27 cellular contexts compared by ENCODE assay signal in the genomic region with DNA sequence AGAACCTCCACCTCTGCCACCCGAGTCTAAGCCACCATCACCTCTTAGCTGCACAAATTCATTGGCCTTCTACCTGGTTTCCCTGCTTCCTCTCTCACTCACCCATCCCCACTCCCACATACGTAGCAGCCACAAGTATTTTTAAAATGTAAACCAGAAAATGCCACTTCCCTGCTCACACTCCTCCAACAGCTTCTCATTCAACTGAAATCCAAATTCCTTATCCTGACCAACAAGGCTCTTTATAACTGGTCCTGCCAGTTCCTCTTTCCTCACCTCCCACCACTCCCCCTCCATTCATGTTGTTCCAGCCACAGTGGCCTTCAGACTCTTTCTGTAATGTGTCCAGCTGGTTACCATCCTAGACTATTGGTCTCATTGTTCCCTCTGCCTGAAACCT. TPM values are rescaled to one million over a fixed set of nuclear protein-coding genes. Genes with fewer than 3 reads are reported as not detected.
"Had no signal": no experiment of that assay in that cellular context is flagged by ENCODE, and none has a peak within 500 bp of the region (broad histone marks: within the 10 kb centered on the region; RNA-seq: fewer than 3 reads in every experiment).

No MANE protein-coding gene starts in this region.

- H3K9me3 Mint-ChIP-seq: activated CD4-positive, alpha-beta memory T cell treated with anti-CD3 and anti-CD28 coated beads, Interleukin-2, amount 10 ng/mL, durations not matched to agents 7 days and 5 days; activated CD4-positive, alpha-beta T cell treated with anti-CD3 and anti-CD28 coated beads, Interleukin-2, amount 10 ng/mL, durations not matched to agents 7 days and 5 days; activated naive CD4-positive, alpha-beta T cell treated with anti-CD3 and anti-CD28 coated beads, Interleukin-2, amount 50 U/mL, for 24 hours; activated naive CD8-positive, alpha-beta T cell treated with anti-CD3 and anti-CD28 coated beads, Interleukin-2, amount 50 U/mL, for 24 hours; activated T-cell treated with anti-CD3 and anti-CD28 coated beads, Interleukin-2, amount 50 U/mL, for 24 hours; endodermal cell; mesothelial cell of epicardium; nephron progenitor cell; stimulated activated effector memory CD8-positive, alpha-beta T cell treated with anti-CD3 and anti-CD28 coated beads, Interleukin-12 subunit alpha, Interleukin-12 subunit beta, amount 100 ng/mL, for 72 hours; T-helper 1 cell treated with Interleukin-12 subunit alpha and Interleukin-12 subunit beta and Interleukin-4 antibody, amounts not matched to agents 30 μg/mL and 1 μg/mL, for 36 hours had no signal

- DNase-seq: activated CD4-positive, alpha-beta memory T cell treated with anti-CD3 and anti-CD28 coated beads, Interleukin-2, amount 10 ng/mL, durations not matched to agents 7 days and 5 days; activated CD4-positive, alpha-beta T cell treated with anti-CD3 and anti-CD28 coated beads, Interleukin-2, amount 10 ng/mL, durations not matched to agents 7 days and 5 days; activated CD4-positive, CD25-positive, alpha-beta regulatory T cell treated with anti-CD3 and anti-CD28 coated beads, Interleukin-2, amount 50 U/mL, for 72 hours; activated CD8-positive, alpha-beta memory T cell treated with anti-CD3 and anti-CD28 coated beads, Interleukin-2, amount 50 U/mL, for 48 hours; activated gamma-delta T cell; activated naive CD8-positive, alpha-beta T cell treated with anti-CD3 and anti-CD28 coated beads, Interleukin-2, amount 50 U/mL, for 24 hours; activated T-cell treated with anti-CD3 and anti-CD28 coated beads, Interleukin-2, amount 50 U/mL, for 24 hours; body of pancreas; caudate nucleus; endodermal cell; esophagus squamous epithelium; left ventricle myocardium inferior; naive B cell; nephron progenitor cell; ovary; right lobe of liver; stimulated activated CD4-positive, alpha-beta T cell treated with anti-CD3 and anti-CD28 coated beads, Interleukin-4, amount 100 ng/mL, for 24 hours; stimulated activated naive CD8-positive, alpha-beta T cell treated with anti-CD3 and anti-CD28 coated beads, Interleukin-15, amount 100 ng/mL, for 72 hours; substantia nigra; T-helper 9 cell had no signal

- H3K36me3 ChIP-seq: esophagus squamous epithelium, left ventricle myocardium inferior, ovary, right lobe of liver had no signal

- H3K4me3 ChIP-seq: body of pancreas, esophagus squamous epithelium, left ventricle myocardium inferior, lung, ovary, right lobe of liver, skin epidermis had no signal

- ATAC-seq: activated naive CD8-positive, alpha-beta T cell treated with anti-CD3 and anti-CD28 coated beads, Interleukin-2, amount 50 U/mL, for 24 hours; body of pancreas; right lobe of liver; stimulated activated effector memory CD8-positive, alpha-beta T cell treated with anti-CD3 and anti-CD28 coated beads, Interleukin-12 subunit alpha, Interleukin-12 subunit beta, amount 100 ng/mL, for 72 hours; stimulated activated naive CD8-positive, alpha-beta T cell treated with anti-CD3 and anti-CD28 coated beads, Interleukin-15, amount 100 ng/mL, for 72 hours had no signal

- H3K9me3 ChIP-seq: body of pancreas, esophagus squamous epithelium, left ventricle myocardium inferior, ovary, right lobe of liver had no signal

- H3K27ac ChIP-seq: body of pancreas, esophagus squamous epithelium, left ventricle myocardium inferior, ovary, right lobe of liver, skin epidermis had no signal

- H3K27ac Mint-ChIP-seq: activated CD4-positive, alpha-beta memory T cell treated with anti-CD3 and anti-CD28 coated beads, Interleukin-2, amount 10 ng/mL, durations not matched to agents 7 days and 5 days; activated CD4-positive, alpha-beta T cell treated with anti-CD3 and anti-CD28 coated beads, Interleukin-2, amount 10 ng/mL, durations not matched to agents 7 days and 5 days; activated naive CD4-positive, alpha-beta T cell treated with anti-CD3 and anti-CD28 coated beads, Interleukin-2, amount 50 U/mL, for 24 hours; activated naive CD8-positive, alpha-beta T cell treated with anti-CD3 and anti-CD28 coated beads, Interleukin-2, amount 50 U/mL, for 24 hours; activated T-cell treated with anti-CD3 and anti-CD28 coated beads, Interleukin-2, amount 50 U/mL, for 24 hours; endodermal cell; mesothelial cell of epicardium; naive B cell; nephron progenitor cell; progenitor cell of endocrine pancreas; stimulated activated effector memory CD8-positive, alpha-beta T cell treated with anti-CD3 and anti-CD28 coated beads, Interleukin-12 subunit alpha, Interleukin-12 subunit beta, amount 100 ng/mL, for 72 hours; stimulated activated naive CD8-positive, alpha-beta T cell treated with anti-CD3 and anti-CD28 coated beads, Interleukin-15, amount 100 ng/mL, for 72 hours; T-helper 1 cell treated with Interleukin-12 subunit alpha and Interleukin-12 subunit beta and Interleukin-4 antibody, amounts not matched to agents 30 μg/mL and 1 μg/mL, for 36 hours had no signal

- H3K36me3 Mint-ChIP-seq: activated naive CD4-positive, alpha-beta T cell treated with anti-CD3 and anti-CD28 coated beads, Interleukin-2, amount 50 U/mL, for 24 hours; mesothelial cell of epicardium; naive B cell; stimulated activated effector memory CD8-positive, alpha-beta T cell treated with anti-CD3 and anti-CD28 coated beads, Interleukin-12 subunit alpha, Interleukin-12 subunit beta, amount 100 ng/mL, for 72 hours had no signal

- H3K4me1 ChIP-seq: esophagus squamous epithelium, left ventricle myocardium inferior, right lobe of liver had no signal

- H3K4me1 Mint-ChIP-seq: activated CD4-positive, alpha-beta memory T cell treated with anti-CD3 and anti-CD28 coated beads, Interleukin-2, amount 10 ng/mL, durations not matched to agents 7 days and 5 days; activated CD4-positive, alpha-beta T cell treated with anti-CD3 and anti-CD28 coated beads, Interleukin-2, amount 10 ng/mL, durations not matched to agents 7 days and 5 days; activated naive CD4-positive, alpha-beta T cell treated with anti-CD3 and anti-CD28 coated beads, Interleukin-2, amount 50 U/mL, for 24 hours; activated naive CD8-positive, alpha-beta T cell treated with anti-CD3 and anti-CD28 coated beads, Interleukin-2, amount 50 U/mL, for 24 hours; naive B cell; stimulated activated effector memory CD8-positive, alpha-beta T cell treated with anti-CD3 and anti-CD28 coated beads, Interleukin-12 subunit alpha, Interleukin-12 subunit beta, amount 100 ng/mL, for 72 hours; stimulated activated naive CD8-positive, alpha-beta T cell treated with anti-CD3 and anti-CD28 coated beads, Interleukin-15, amount 100 ng/mL, for 72 hours had no signal

- H3K27me3 ChIP-seq: body of pancreas, ovary, right lobe of liver had no signal

- H3K4me3 Mint-ChIP-seq: activated CD4-positive, alpha-beta memory T cell treated with anti-CD3 and anti-CD28 coated beads, Interleukin-2, amount 10 ng/mL, durations not matched to agents 7 days and 5 days; activated CD4-positive, alpha-beta T cell treated with anti-CD3 and anti-CD28 coated beads, Interleukin-2, amount 10 ng/mL, durations not matched to agents 7 days and 5 days; activated naive CD4-positive, alpha-beta T cell treated with anti-CD3 and anti-CD28 coated beads, Interleukin-2, amount 50 U/mL, for 24 hours; activated naive CD8-positive, alpha-beta T cell treated with anti-CD3 and anti-CD28 coated beads, Interleukin-2, amount 50 U/mL, for 24 hours; activated T-cell treated with anti-CD3 and anti-CD28 coated beads, Interleukin-2, amount 50 U/mL, for 24 hours; endodermal cell; mesothelial cell of epicardium; nephron progenitor cell; stimulated activated effector memory CD8-positive, alpha-beta T cell treated with anti-CD3 and anti-CD28 coated beads, Interleukin-12 subunit alpha, Interleukin-12 subunit beta, amount 100 ng/mL, for 72 hours; stimulated activated naive CD8-positive, alpha-beta T cell treated with anti-CD3 and anti-CD28 coated beads, Interleukin-15, amount 100 ng/mL, for 72 hours; T-helper 1 cell treated with Interleukin-12 subunit alpha and Interleukin-12 subunit beta and Interleukin-4 antibody, amounts not matched to agents 30 μg/mL and 1 μg/mL, for 36 hours had no signal

RNA-seq across cellular contexts. Expression of a gene that starts 25.0 kb away (rescaled TPM):
- total RNA-seq: activated CD4-positive, alpha-beta memory T cell treated with anti-CD3 and anti-CD28 coated beads, Interleukin-2, amount 10 ng/mL, durations not matched to agents 7 days and 5 days had no signal
